ENCODE assay signal across 24 cellular contexts in the genomic region with DNA sequence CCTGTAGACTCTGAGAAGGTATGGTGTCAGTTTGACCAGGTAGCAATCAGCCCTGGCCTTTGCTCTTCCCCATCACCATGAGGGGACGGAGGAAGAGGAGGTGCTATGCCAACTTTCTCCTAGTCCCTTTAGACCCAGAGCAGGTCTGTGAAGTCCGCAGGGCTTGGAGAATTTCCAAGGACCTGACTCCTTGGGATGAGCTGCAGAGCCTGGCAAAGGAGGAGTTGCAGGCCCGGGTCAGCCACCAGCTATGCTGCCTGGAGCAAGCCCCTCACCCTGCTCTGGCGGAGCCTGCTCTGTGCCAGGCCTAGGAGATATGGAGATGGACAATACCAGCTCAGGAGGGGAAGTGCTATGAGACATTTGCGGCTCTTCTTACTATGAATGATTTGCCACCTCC.
"Had no signal": no experiment of that assay in that cellular context is flagged by ENCODE, and none has a peak within 500 bp of the region (broad histone marks: within the 10 kb centered on the region; RNA-seq: fewer than 3 reads in every experiment).

No MANE protein-coding gene starts in this region.

- H3K4me1 ChIP-seq: parathyroid adenoma had no signal

- FAIRE-seq: small intestine, urothelium cell line had no signal

- H3K4me3 ChIP-seq: heart right ventricle, hepatocyte, left ventricle myocardium inferior, lower lobe of right lung, right atrium auricular region, spleen, stomach, testis, thyroid gland, upper lobe of right lung had no signal

- H2AFZ ChIP-seq: hepatocyte, parathyroid adenoma had no signal

- H3K9ac ChIP-seq: parathyroid adenoma had no signal

- H3K27ac ChIP-seq: heart right ventricle, left ventricle myocardium inferior, lower lobe of right lung, parathyroid adenoma, right atrium auricular region, spleen, stomach, testis, thyroid gland, upper lobe of right lung had no signal

- H3K4me2 ChIP-seq: hepatocyte had no signal

- DNase-seq: heart right ventricle; islet precursor cell; left ventricle myocardium inferior; lower lobe of right lung; mammary epithelial cell; mesenchymal stem cell; naive thymus-derived CD8-positive, alpha-beta T cell; occipital lobe; small intestine; spleen; stimulated activated CD4-positive, alpha-beta T cell treated with anti-CD3 and anti-CD28 coated beads, Interleukin-2, amount 100 ng/mL, for 48 hours; stimulated activated CD4-positive, alpha-beta T cell treated with anti-CD3 and anti-CD28 coated beads, Interleukin-4, amount 100 ng/mL, for 4 hours; stimulated activated naive B cell treated with anti-CD40 and anti-IgM and Interleukin-4, amounts not matched to agents 10 μg/mL and 1 μg/mL and 100 μg/mL, for 72 hours; stimulated activated naive CD8-positive, alpha-beta T cell treated with anti-CD3 and anti-CD28 coated beads, Interleukin-15, Interleukin-2, amounts not matched to agents 100 U/mL and 50 U/mL, for 24 hours; stomach; testis; thyroid gland; trophoblast cell; upper lobe of right lung had no signal

- H3K27me3 ChIP-seq: heart right ventricle, hepatocyte, right atrium auricular region, spleen, stomach, testis, thyroid gland, upper lobe of right lung had no signal

- ATAC-seq: heart right ventricle; lower lobe of right lung; naive thymus-derived CD8-positive, alpha-beta T cell; sciatic nerve; stimulated activated naive B cell treated with anti-CD40 and anti-IgM and Interleukin-4, amounts not matched to agents 10 μg/mL and 1 μg/mL and 100 μg/mL, for 72 hours; stimulated activated naive CD8-positive, alpha-beta T cell treated with anti-CD3 and anti-CD28 coated beads, Interleukin-15, Interleukin-2, amounts not matched to agents 100 U/mL and 50 U/mL, for 24 hours; upper lobe of right lung had no signal

- H3K9me3 ChIP-seq: heart right ventricle, left ventricle myocardium inferior, lower lobe of right lung, right atrium auricular region, spleen, stomach, testis, thyroid gland, upper lobe of right lung had no signal

- H3K79me2 ChIP-seq: hepatocyte, parathyroid adenoma had no signal
